In the genomic region with DNA sequence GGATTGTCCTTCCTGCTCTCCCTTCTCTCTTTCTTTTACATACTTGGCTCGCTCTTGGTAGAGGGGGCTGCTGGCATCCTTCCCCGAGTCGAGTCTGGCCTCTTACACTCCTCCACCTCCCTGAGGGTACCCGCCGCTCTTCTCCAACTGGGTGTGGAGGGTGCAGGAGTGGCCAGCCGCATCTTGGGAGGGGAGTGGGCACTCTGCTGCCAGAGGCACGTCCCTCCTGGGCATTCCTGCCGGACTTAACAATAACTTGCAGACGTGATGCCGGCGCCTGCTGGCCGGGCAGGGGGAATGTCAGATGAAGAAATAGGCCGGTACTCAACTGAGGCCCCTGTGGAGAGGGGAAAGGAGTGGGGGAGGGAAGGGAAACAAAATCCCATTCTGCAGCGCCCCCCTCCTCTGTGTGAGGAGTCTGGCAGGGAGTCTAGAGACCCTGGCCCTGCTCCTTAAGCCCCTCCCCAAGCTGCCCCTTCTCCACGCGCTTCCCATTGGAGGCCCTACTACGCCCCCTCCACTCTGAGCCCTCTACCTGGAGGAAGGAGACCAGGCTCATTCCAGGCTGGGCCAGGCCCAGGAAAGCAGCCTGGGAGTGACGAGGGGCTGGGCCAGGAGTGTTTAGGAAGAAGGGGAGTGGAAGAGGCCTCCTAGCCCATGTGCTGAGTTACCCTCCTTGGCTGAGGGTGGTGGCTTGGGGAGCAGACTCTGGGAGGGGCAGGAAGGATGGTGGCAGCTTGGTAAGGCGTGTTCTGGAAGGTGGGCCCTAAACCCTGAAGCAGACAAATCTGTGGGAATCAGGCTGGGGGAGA, we compare ENCODE assay signal across 8 cellular contexts. TPM values are rescaled to one million over a fixed set of nuclear protein-coding genes. Genes with fewer than 3 reads are reported as not detected.
DNase-seq lines count a peak whose midpoint lies in the region; ATAC-seq, FAIRE-seq and TF ChIP-seq lines count a peak whose summit lies in the region.

No MANE protein-coding gene starts in this region.

- H3K4me3 ChIP-seq in endothelial cell of umbilical vein (replicated peaks in 1 of 3; ENCODE audit: insufficient read depth in 1 of 3, low read depth in 1 of 3, low read length in 3 of 3) (peak overlapping the region; percentile 71 to 94 (median 85)), muscle layer of colon (ENCODE audit: low read depth in 1 of 2, low read length in 2 of 2) (peak overlapping the region; percentile 95 to 98)

- H4K20me1 ChIP-seq in endothelial cell of umbilical vein (replicated peaks; ENCODE audit: control insufficient read depth, extremely low read depth, insufficient read depth, low read length), result no peaks in the 10 kb centered on the region

- H3K9me1 ChIP-seq in endothelial cell of umbilical vein (replicated peaks; ENCODE audit: control insufficient read depth, extremely low read depth, insufficient read depth, low read length), result no peaks in the 10 kb centered on the region

- peak overlapping the region; percentile 96 for H3K4me2 ChIP-seq in endothelial cell of umbilical vein (ENCODE audit: insufficient read depth, low read length)

- dilution Hi-C loops in endothelial cell of umbilical vein (cut with MboI; ENCODE audit: extremely low pct_ligation_motif_present, low sequenced_read_pairs), result no loop called here

- no peak for TF ChIP-seq POLR2A in endothelial cell of umbilical vein (IDR thresholded peaks at IDR 0.05; ENCODE audit: low read depth, low read length)

- BruUV-seq in endothelial cell of umbilical vein (replicated peaks; lab: Mats Ljungman, UMichigan), result no TSS peak

- H3K36me3 ChIP-seq in endothelial cell of umbilical vein (ENCODE audit: control insufficient read depth in 2 of 2, extremely low read depth in 1 of 2, insufficient read depth in 2 of 2, low read length in 2 of 2) (no peaks in the 10 kb centered on the region), muscle layer of colon (ENCODE audit: insufficient read depth, low read length) (peaks cover 14% of the 10 kb centered on the region)

- TF ChIP-seq CTCF in endothelial cell of umbilical vein (IDR thresholded peaks at IDR 0.05; ENCODE audit: extremely low read depth in 1 of 2, insufficient read depth in 1 of 2, low read depth in 1 of 2, low read length in 2 of 2), result peak; percentile 9 to 31

- peak overlapping the region; percentile 91 to 99 (median 92) for H3K4me3 Mint-ChIP-seq in T-cell

- peak; percentile 82 for FAIRE-seq in endothelial cell of umbilical vein (lab: Jason Lieb, UNC)

- peak overlapping the region; percentile 75 for H3K9ac ChIP-seq in endothelial cell of umbilical vein (replicated peaks; ENCODE audit: extremely low read depth, insufficient read depth, low read length)
- H3K9ac ChIP-seq in muscle layer of colon (ENCODE audit: low read length), result peak overlapping the region; percentile 99

- H3K9me3 Mint-ChIP-seq in T-cell, result no peaks in the 10 kb centered on the region

- H2AFZ ChIP-seq in endothelial cell of umbilical vein (ENCODE audit: low read depth, low read length), result peak overlapping the region; percentile 78

- DNase-seq in Right ventricle myocardium inferior (ENCODE audit: missing footprints) (peak; percentile 76), cardiac septum (ENCODE audit: low spot score) (no peak), T-cell (peak in 2 of 34 experiments; percentile 7 to 14), endothelial cell of umbilical vein (ENCODE audit: low read depth, low spot score) (peak; percentile 69), middle frontal gyrus (ENCODE audit: extremely low spot score, low spot score) (no peak)

- H3K9me3 ChIP-seq in endothelial cell of umbilical vein (replicated peaks; ENCODE audit: control insufficient read depth, insufficient read depth, low read length) (no peaks in the 10 kb centered on the region), muscle layer of colon (ENCODE audit: low read length) (no peaks in the 10 kb centered on the region)

- H3K4me1 ChIP-seq in endothelial cell of umbilical vein (ENCODE audit: control insufficient read depth, extremely low read depth, insufficient read depth, low read length) (peaks cover 58% of the 10 kb centered on the region), muscle layer of colon (ENCODE audit: insufficient read depth, low read length) (peaks cover 44% of the 10 kb centered on the region)

- POLR2A ChIA-PET in T-cell (lab: Charles Lee) (interaction anchor here (0.6 to 4.0 kb wide), 9 partner anchors 22 to 323 kb away, joined by 3 to 26 read pairs (median 3); no protein-coding TSS in a partner anchor), endothelial cell of umbilical vein (lab: Charles Lee) (interaction anchor here (0.6 to 1.2 kb wide), 3 partner anchors 41 to 64 kb away, joined by 3 to 4 read pairs (median 3); no protein-coding TSS in a partner anchor)

- no peaks in the 10 kb centered on the region for H3K27me3 ChIP-seq in endothelial cell of umbilical vein (ENCODE audit: control insufficient read depth in 2 of 2, insufficient read depth in 2 of 2, low read length in 2 of 2)
- H3K27me3 ChIP-seq in muscle layer of colon (ENCODE audit: control insufficient read depth in 1 of 2, insufficient read depth in 2 of 2, low read length in 2 of 2), result no peaks in the 10 kb centered on the region

- CTCF ChIA-PET in T-cell (lab: Charles Lee) (interaction anchor here (0.7 to 3.1 kb wide), 8 partner anchors 25 to 430 kb away, joined by 3 to 79 read pairs (median 8); no protein-coding TSS in a partner anchor), endothelial cell of umbilical vein (lab: Charles Lee) (interaction anchor here (0.7 to 4.9 kb wide), 14 partner anchors 9 to 141 kb away, joined by 3 to 73 read pairs (median 5); no protein-coding TSS in a partner anchor)

- peak overlapping the region; percentile 91 to 95 for H3K27ac Mint-ChIP-seq in T-cell

- ATAC-seq in Right ventricle myocardium inferior (peak; percentile 13), T-cell (replicated peaks in 1 of 4) (no peak), GM19397 (IDR thresholded peaks at IDR 0.05; ENCODE audit: unreplicated experiment) (no peak), HG03095 (IDR thresholded peaks at IDR 0.05; ENCODE audit: unreplicated experiment) (no peak)

- peaks cover 39% of the 10 kb centered on the region for H3K79me2 ChIP-seq in endothelial cell of umbilical vein (ENCODE audit: control insufficient read depth, insufficient read depth, low read length)

- H3K4me1 Mint-ChIP-seq in T-cell, result peaks cover 48 to 62% (median 56%) of the 10 kb centered on the region in 3 donors

- H3K27me3 Mint-ChIP-seq in T-cell, result no peaks in the 10 kb centered on the region

- peaks cover 25% of the 10 kb centered on the region for H3K36me3 Mint-ChIP-seq in T-cell

- H3K27ac ChIP-seq in endothelial cell of umbilical vein (ENCODE audit: insufficient read depth, low read depth, low read length) (peak overlapping the region; percentile 62), muscle layer of colon (ENCODE audit: low read depth, low read length) (peak overlapping the region; percentile 98)

- intact Hi-C loops in Right ventricle myocardium inferior (cut with DNase I), result loop anchor here (2.0 to 10.0 kb wide), 5 partner anchors 44 to 354 kb away; partner anchors contain the start of genes ZBED6 and ZC3H11A
- intact Hi-C loops in cardiac septum (cut with DNase I), result loop anchor here (2.0 to 5.0 kb wide), 3 partner anchors 14 to 169 kb away; partner anchors contain the start of genes ZBED6 and ZC3H11A
- intact Hi-C loops in endothelial cell of umbilical vein (cut with micrococcal nuclease), result loop anchor here (1.0 to 10.0 kb wide), 7 partner anchors 16 to 499 kb away; partner anchors contain the start of genes SNRPE, SOX13, ZBED6 and ZC3H11A

TF ChIP-seq in endothelial cell of umbilical vein, 7 proteins besides CTCF, POLR2A, EP300 and RAD21:
- TF ChIP-seq MYC (IDR thresholded peaks at IDR 0.05; ENCODE audit: low read depth, low read length) (no peak), FOS (IDR thresholded peaks at IDR 0.05; ENCODE audit: borderline replicate concordance, insufficient read depth, low read length) (no peak), EZH2 (IDR thresholded peaks at IDR 0.05; ENCODE audit: borderline replicate concordance, low read depth, low read length, severe bottlenecking) (no peak), JUN (IDR thresholded peaks at IDR 0.05; ENCODE audit: borderline replicate concordance, insufficient read depth, insufficient read length, low read depth) (no peak), GATA2 (IDR thresholded peaks at IDR 0.05; ENCODE audit: insufficient read depth, insufficient read length, low read depth, low read length) (no peak), POLR2AphosphoS5 (IDR thresholded peaks at IDR 0.05; ENCODE audit: insufficient read depth, low read depth, low read length) (no peak)
- TF ChIP-seq, protein P1, sequence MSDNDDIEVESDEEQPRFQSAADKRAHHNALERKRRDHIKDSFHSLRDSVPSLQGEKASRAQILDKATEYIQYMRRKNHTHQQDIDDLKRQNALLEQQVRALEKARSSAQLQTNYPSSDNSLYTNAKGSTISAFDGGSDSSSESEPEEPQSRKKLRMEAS (IDR thresholded peaks at IDR 0.05; ENCODE audit: insufficient read depth, insufficient read length), result no peak

RNA-seq across cellular contexts. Expression of gene ATP2B4, which starts 1.8 kb away (rescaled TPM):
- 87.1 TPM for total RNA-seq in Right ventricle myocardium inferior
- total RNA-seq in cardiac septum, result 227 TPM
- 10 to 100 TPM; 45.5 to 93.1 (median 84.9) TPM for total RNA-seq in T-cell
- 45.7 and 59.7 TPM in 2 replicates for total RNA-seq in endothelial cell of umbilical vein
- polyA plus RNA-seq in endothelial cell of umbilical vein, result 31.2 and 31.7 TPM in 2 replicates
- polyA plus RNA-seq in endothelial cell of umbilical vein (2011; cell fraction: cytosol; rRNA removed), result 25.8 and 28.6 TPM in 2 replicates
- 61.2 and 68.7 TPM in 2 replicates for polyA plus RNA-seq in endothelial cell of umbilical vein (2011; cell fraction: nucleus; rRNA removed)
- polyA plus RNA-seq in endothelial cell of umbilical vein (2012), result 42.2 and 49.4 TPM in 2 replicates
- 134 and 153 TPM in 2 replicates for polyA minus RNA-seq in endothelial cell of umbilical vein
- 57.6 TPM for polyA minus RNA-seq in endothelial cell of umbilical vein (2011; cell fraction: cytosol; rRNA and poly(A)+ RNA removed)
- 51.0 and 79.7 TPM in 2 replicates for polyA minus RNA-seq in endothelial cell of umbilical vein (2011; cell fraction: nucleus; rRNA and poly(A)+ RNA removed)

Comparison
In these comparisons a context has a peak if more than half of its experiments do, and no peak if none do; other contexts are left out.
1. DNase-seq: peak in Right ventricle myocardium inferior (single experiment) and endothelial cell of umbilical vein (single experiment); none in cardiac septum (single experiment) and middle frontal gyrus (single experiment).